ENCODE assay signal across 2 cellular contexts in genomic region chr3:49998326-49998725, GRCh38.
TF ChIP-seq lines count a peak whose summit lies in the region.

No MANE protein-coding gene starts in this region.

TF ChIP-seq in HCT116, 20 proteins besides CTCF, POLR2A, EP300 and RAD21:
- TF ChIP-seq ZBTB33 (IDR thresholded peaks at IDR 0.05; ENCODE audit: extremely low read depth, insufficient replicate concordance, low read length), result no peak
- no peak for TF ChIP-seq SRF (IDR thresholded peaks at IDR 0.05; ENCODE audit: low read depth)
- TF ChIP-seq JUND (IDR thresholded peaks at IDR 0.05), result no peak
- no peak for TF ChIP-seq ZNF274 (IDR thresholded peaks at IDR 0.05; ENCODE audit: low read depth, low read length)
- TF ChIP-seq ATF3 (IDR thresholded peaks at IDR 0.05), result no peak
- TF ChIP-seq SIN3A (IDR thresholded peaks at IDR 0.05; ENCODE audit: low read depth), result no peak
- TF ChIP-seq MAX (IDR thresholded peaks at IDR 0.05), result no peak
- no peak for TF ChIP-seq EGR1 (IDR thresholded peaks at IDR 0.05; ENCODE audit: low read depth)
- TF ChIP-seq CEBPB (IDR thresholded peaks at IDR 0.05; ENCODE audit: low read depth), result no peak
- TF ChIP-seq EZH2phosphoT487 (IDR thresholded peaks at IDR 0.05; ENCODE audit: borderline replicate concordance), result no peak
- no peak for TF ChIP-seq SP1 (IDR thresholded peaks at IDR 0.05; ENCODE audit: low read depth)
- TF ChIP-seq REST (IDR thresholded peaks at IDR 0.05; ENCODE audit: low read depth), result no peak
- TF ChIP-seq TCF7L2 (IDR thresholded peaks at IDR 0.05; ENCODE audit: borderline replicate concordance, extremely low read depth, insufficient read depth, insufficient read length), result no peak
- TF ChIP-seq POLR2AphosphoS5 (IDR thresholded peaks at IDR 0.05; ENCODE audit: low read depth, low read length), result no peak

TF ChIP-seq in WTC11, 78 proteins besides CTCF, POLR2A, EP300 and RAD21 (continued from another document):
- TF ChIP-seq ZNF512 (CRISPR knock-in tag; IDR thresholded peaks at IDR 0.05; ENCODE audit: borderline replicate concordance) (no peak), TEAD4 (CRISPR knock-in tag; IDR thresholded peaks at IDR 0.05) (no peak), ESRRA (CRISPR knock-in tag; IDR thresholded peaks at IDR 0.05; ENCODE audit: borderline replicate concordance) (no peak), ZNF425 (CRISPR knock-in tag; conservative IDR thresholded peaks at IDR 0.05) (no peak), ZBTB21 (CRISPR knock-in tag; IDR thresholded peaks at IDR 0.05; ENCODE audit: borderline replicate concordance) (no peak), ELF4 (CRISPR knock-in tag; IDR thresholded peaks at IDR 0.05; ENCODE audit: low read depth) (no peak), ZMAT4 (CRISPR knock-in tag; IDR thresholded peaks at IDR 0.05) (no peak), NFE2L1 (CRISPR knock-in tag; IDR thresholded peaks at IDR 0.05) (no peak), HMGA2 (CRISPR knock-in tag; IDR thresholded peaks at IDR 0.05) (no peak), ZNF416 (CRISPR knock-in tag; IDR thresholded peaks at IDR 0.05) (no peak), IRF1 (CRISPR knock-in tag; IDR thresholded peaks at IDR 0.05) (no peak), ATF2 (CRISPR knock-in tag; IDR thresholded peaks at IDR 0.05; ENCODE audit: borderline replicate concordance, low read depth) (no peak), NR2C2 (CRISPR knock-in tag; IDR thresholded peaks at IDR 0.05) (no peak), ZNF219 (CRISPR knock-in tag; IDR thresholded peaks at IDR 0.05; ENCODE audit: borderline replicate concordance) (no peak), NFATC4 (CRISPR knock-in tag; IDR thresholded peaks at IDR 0.05) (no peak), MLX (CRISPR knock-in tag; IDR thresholded peaks at IDR 0.05) (no peak), GABPB1 (CRISPR knock-in tag; IDR thresholded peaks at IDR 0.05) (no peak), USF1 (CRISPR knock-in tag; IDR thresholded peaks at IDR 0.05) (no peak)
